In the genomic region with DNA sequence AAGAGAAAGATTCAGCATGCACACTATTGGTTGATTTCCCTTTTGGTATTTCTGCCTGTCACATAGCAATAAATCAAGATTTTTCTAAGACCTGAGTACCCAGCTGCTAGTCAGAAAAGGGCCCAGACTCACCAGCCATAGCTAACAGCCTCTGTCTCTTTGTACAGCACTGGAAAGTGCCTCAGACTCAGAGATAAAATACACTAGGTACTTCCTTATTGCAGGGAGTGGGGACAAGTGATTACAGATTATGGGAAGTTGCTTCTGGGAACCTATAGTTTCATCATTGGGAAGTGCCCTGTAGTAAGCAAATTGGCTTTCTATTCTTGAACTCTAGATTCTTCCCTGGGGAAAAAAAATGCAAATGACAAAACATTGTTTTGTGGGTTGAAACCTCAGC, we compare ENCODE assay signal across 18 cellular contexts. TPM values are rescaled to one million over a fixed set of nuclear protein-coding genes. Genes with fewer than 3 reads are reported as not detected.
A peak's percentile ranks its signal among the peaks of the same experiment; 100 is the strongest.
DNase-seq lines count a peak whose midpoint lies in the region; ATAC-seq, FAIRE-seq and TF ChIP-seq lines count a peak whose summit lies in the region.
"Had no signal": no experiment of that assay in that cellular context is flagged by ENCODE, and none has a peak within 500 bp of the region (broad histone marks: within the 10 kb centered on the region; RNA-seq: fewer than 3 reads in every experiment).

A gene (minus strand): TSS at position 171 of the 400 bp plus-strand sequence. CDS start 32 bp downstream, at position 139.

- H3K9ac ChIP-seq in Loucy (ENCODE audit: low read depth, low read length, poor library complexity, severe bottlenecking): no peak within 1 kb of the TSS
- H3K9ac ChIP-seq: GM23248 had no signal

- H3K36me3 ChIP-seq in Loucy (ENCODE audit: insufficient read depth, low read length) (no peaks in the 10 kb centered on the region), small intestine (ENCODE audit: control insufficient read depth in 2 of 2, insufficient read depth in 2 of 2, low read length in 2 of 2) (peaks cover 7 to 8% of the 10 kb centered on the region in 2 donors)

- peaks cover 33% of the 10 kb centered on the region for H3K36me3 Mint-ChIP-seq in dendritic cell treated with granulocyte-macrophage colony-stimulating factor and Interleukin-4, amounts not matched to agents 40 ng/mL and 50 ng/mL, for 4 days (ENCODE audit: low read depth)
- H3K36me3 Mint-ChIP-seq: brain had no signal

- TF ChIP-seq CTCF in Loucy (conservative IDR thresholded peaks at IDR 0.05; ENCODE audit: low read length): no peak
- no peak for TF ChIP-seq CTCF in GM20000 (IDR thresholded peaks at IDR 0.05; ENCODE audit: extremely low read depth, missing control alignments)
- no peak for TF ChIP-seq CTCF in dorsolateral prefrontal cortex (IDR thresholded peaks at IDR 0.05 in 54 of 56, conservative IDR thresholded peaks at IDR 0.05 in 2 of 56; ENCODE audit: low read depth in 1 of 56, partially characterized antibody in 56 of 56)

- H3K27ac ChIP-seq in small intestine (ENCODE audit: low read depth in 1 of 2, low read length in 1 of 2): peak within 1 kb of the TSS; percentile 62 to 65
- H3K27ac ChIP-seq in dorsolateral prefrontal cortex: peak within 1 kb of the TSS in 7 of 59 donors; percentile 8 to 72 (median 30)
- H3K27ac ChIP-seq: 22Rv1, GM23248, testis had no signal

- H3K9me2 ChIP-seq in Loucy (replicated peaks; ENCODE audit: low read depth, low read length): no peaks in the 10 kb centered on the region

- no peak for FAIRE-seq in small intestine (lab: Jason Lieb, UNC)
- FAIRE-seq: GM19239 had no signal

- H3K79me2 ChIP-seq in Loucy (ENCODE audit: insufficient read depth, low read length): no peaks in the 10 kb centered on the region

- no peaks in the 10 kb centered on the region for H3K27me3 ChIP-seq in Loucy (ENCODE audit: insufficient read depth, low read length, poor library complexity, severe bottlenecking)
- H3K27me3 ChIP-seq in small intestine (ENCODE audit: control insufficient read depth in 2 of 2, insufficient read depth in 2 of 2, low read length in 2 of 2): no peaks in the 10 kb centered on the region
- no peaks in the 10 kb centered on the region for H3K27me3 ChIP-seq in dorsolateral prefrontal cortex
- H3K27me3 ChIP-seq: spleen, testis had no signal

- H3K4me1 ChIP-seq in Loucy (ENCODE audit: insufficient read depth, low read length, poor library complexity, severe bottlenecking) (no peaks in the 10 kb centered on the region), small intestine (ENCODE audit: control insufficient read depth in 2 of 2, insufficient read depth in 1 of 2, low read depth in 1 of 2, low read length in 1 of 2) (peaks cover 0 to 3% of the 10 kb centered on the region in 2 donors)
- H3K4me1 ChIP-seq: testis had no signal

- H3K4me1 Mint-ChIP-seq in dendritic cell treated with granulocyte-macrophage colony-stimulating factor and Interleukin-4, amounts not matched to agents 40 ng/mL and 50 ng/mL, for 4 days (ENCODE audit: low read depth): peaks cover 33% of the 10 kb centered on the region
- H3K4me1 Mint-ChIP-seq: brain had no signal

- ATAC-seq in HG02759 (IDR thresholded peaks at IDR 0.05; ENCODE audit: unreplicated experiment): no peak

- H3K4me2 ChIP-seq in Loucy (ENCODE audit: low read depth, low read length, poor library complexity, severe bottlenecking): no peak within 1 kb of the TSS

- H3K4me3 Mint-ChIP-seq in dendritic cell treated with granulocyte-macrophage colony-stimulating factor and Interleukin-4, amounts not matched to agents 40 ng/mL and 50 ng/mL, for 4 days: no peak within 1 kb of the TSS
- H3K4me3 Mint-ChIP-seq: activated CD4-positive, alpha-beta memory T cell treated with anti-CD3 and anti-CD28 coated beads, Interleukin-2, amount 10 ng/mL, durations not matched to agents 7 days and 5 days; brain had no signal

- peak within 1 kb of the TSS; percentile 70 for H3K27ac Mint-ChIP-seq in dendritic cell treated with granulocyte-macrophage colony-stimulating factor and Interleukin-4, amounts not matched to agents 40 ng/mL and 50 ng/mL, for 4 days
- H3K27ac Mint-ChIP-seq: activated CD4-positive, alpha-beta memory T cell treated with anti-CD3 and anti-CD28 coated beads, Interleukin-2, amount 10 ng/mL, durations not matched to agents 7 days and 5 days; brain had no signal

- H3K27me3 Mint-ChIP-seq in dendritic cell treated with granulocyte-macrophage colony-stimulating factor and Interleukin-4, amounts not matched to agents 40 ng/mL and 50 ng/mL, for 4 days: no peaks in the 10 kb centered on the region
- H3K27me3 Mint-ChIP-seq: activated CD4-positive, alpha-beta memory T cell treated with anti-CD3 and anti-CD28 coated beads, Interleukin-2, amount 10 ng/mL, durations not matched to agents 7 days and 5 days; brain had no signal

- no peaks in the 10 kb centered on the region for H3K9me3 Mint-ChIP-seq in dendritic cell treated with granulocyte-macrophage colony-stimulating factor and Interleukin-4, amounts not matched to agents 40 ng/mL and 50 ng/mL, for 4 days
- H3K9me3 Mint-ChIP-seq: activated CD4-positive, alpha-beta memory T cell treated with anti-CD3 and anti-CD28 coated beads, Interleukin-2, amount 10 ng/mL, durations not matched to agents 7 days and 5 days had no signal

- H3F3A ChIP-seq in Loucy (ENCODE audit: low read depth): no peaks in the 10 kb centered on the region

- H3K9me3 ChIP-seq in Loucy (ENCODE audit: insufficient read depth, low read depth, low read length) (no peaks in the 10 kb centered on the region), small intestine (ENCODE audit: control insufficient read depth, low read depth) (no peaks in the 10 kb centered on the region)
- H3K9me3 ChIP-seq: testis had no signal

- H3K4me3 ChIP-seq in Loucy (ENCODE audit: low read length, poor library complexity, severe bottlenecking) (no peak within 1 kb of the TSS), small intestine (ENCODE audit: low read depth in 1 of 2, low read length in 2 of 2) (no peak within 1 kb of the TSS), dorsolateral prefrontal cortex (peak within 1 kb of the TSS in 2 of 59 donors; percentile 1 to 3)
- H3K4me3 ChIP-seq: GM23248, spleen, testis had no signal

- DNase-seq in DMS53 (lab: John Stamatoyannopoulos, UW) (peak; percentile 5), DMS53 treated with DMSO at 0.1 percent for 48 hours (lab: John Stamatoyannopoulos, UW; ENCODE audit: unreplicated experiment) (no peak), small intestine (peak; percentile 86), GM20000 (ENCODE audit: low spot score) (no peak), dorsolateral prefrontal cortex (no peak)
- DNase-seq: activated CD4-positive, alpha-beta memory T cell treated with anti-CD3 and anti-CD28 coated beads, Interleukin-2, amount 10 ng/mL, durations not matched to agents 7 days and 5 days; activated gamma-delta T cell treated with Interleukin-2 at 50 U/mL for 16 hours; DMS79; GM23248; spleen; testis had no signal

- H2AFZ ChIP-seq in Loucy (ENCODE audit: low read length): peak within 1 kb of the TSS; percentile 7; the same call in 1 of the 2 replicates
- H2AFZ ChIP-seq: GM23248 had no signal

- intact Hi-C loops in dendritic cell treated with granulocyte-macrophage colony-stimulating factor and Interleukin-4, amounts not matched to agents 40 ng/mL and 50 ng/mL, for 4 days (cut with micrococcal nuclease): no loop called here
- intact Hi-C loops in dorsolateral prefrontal cortex (cut with DNase I): no loop called here

- H4K20me1 ChIP-seq in Loucy (ENCODE audit: insufficient read depth, low read length, poor library complexity, severe bottlenecking): no peaks in the 10 kb centered on the region

RNA-seq across cellular contexts. Expression of the gene that starts here (rescaled TPM):
- polyA plus RNA-seq in small intestine: 10 to 100 TPM in 1 of 3 donors, 1 to 10 TPM in 2; 4.7 to 15.1 (median 7.0) TPM
- total RNA-seq in dorsolateral prefrontal cortex: 1 to 10 TPM in 7 of 120 experiments, under 1 TPM in 19, not detected in 94; 0.33 to 1.6 (median 0.66) TPM
- total RNA-seq: GM23248, MCF 10A, testis had no signal
- polyA plus RNA-seq: GM23248 had no signal

Comparison
In these comparisons a context has a peak if more than half of its experiments do, and no peak if none do; other contexts are left out.
1. DNase-seq: peak in DMS53 (single experiment) and small intestine (single experiment); none in DMS53 treated with DMSO at 0.1 percent for 48 hours (single experiment), GM20000 (single experiment) and dorsolateral prefrontal cortex (0 of 10).